ENCODE assay signal across 18 cellular contexts in genomic region chr11:120021391-120021953, GRCh38.
DNase-seq lines count a peak whose midpoint lies in the region; ATAC-seq, FAIRE-seq and TF ChIP-seq lines count a peak whose summit lies in the region.
"Had no signal": no experiment of that assay in that cellular context is flagged by ENCODE, and none has a peak within 500 bp of the region (broad histone marks: within the 10 kb centered on the region; RNA-seq: fewer than 3 reads in every experiment).

No MANE protein-coding gene starts in this region.

- TF ChIP-seq POLR2A in H1 (IDR thresholded peaks at IDR 0.05; ENCODE audit: control extremely low read depth in 1 of 2, low read depth in 2 of 2, low read length in 2 of 2): no peak

- H3K4me3 ChIP-seq in H1 (ENCODE audit: extremely low read depth in 1 of 4, insufficient read depth in 2 of 4, low read depth in 3 of 4, low read length in 4 of 4) (no peak overlapping the region), smooth muscle cell (no peak overlapping the region)
- H3K4me3 ChIP-seq: BLaER1 treated with 17β-estradiol and CSF1 and Interleukin-3, amounts not matched to agents 10 nM and 100 nM; HAP-1 had no signal

- no peak for FAIRE-seq in H1 (lab: Jason Lieb, UNC)
- FAIRE-seq: G401.6, GM12892, GM18507 had no signal

- no peak overlapping the region for H3K4me2 ChIP-seq in H1 (ENCODE audit: insufficient read depth in 1 of 2, low read depth in 2 of 2, low read length in 2 of 2)
- peak overlapping the region; percentile 38 for H3K4me2 ChIP-seq in smooth muscle cell
- H3K4me2 ChIP-seq: BLaER1 treated with 17β-estradiol and CSF1 and Interleukin-3, amounts not matched to agents 10 nM and 100 nM had no signal

- H3K4me1 Mint-ChIP-seq in natural killer cell treated with Interleukin-12 subunit alpha and Interleukin-12 subunit beta and Interleukin-15 and Interleukin-18, amount 100 ng/mL, for 72 hours (ENCODE audit: low read depth in 2 of 2): no peaks in the 10 kb centered on the region
- no peaks in the 10 kb centered on the region for H3K4me1 Mint-ChIP-seq in activated CD8-positive, alpha-beta memory T cell treated with anti-CD3 and anti-CD28 coated beads, Interleukin-2, amount 10 ng/mL, durations not matched to agents 7 days and 5 days
- H3K4me1 Mint-ChIP-seq: B cell had no signal

- no peak overlapping the region for H3K4ac ChIP-seq in H1 (replicated peaks; ENCODE audit: insufficient read length, low read depth, low read length)

- H3K79me2 ChIP-seq in H1 (ENCODE audit: control insufficient read depth in 1 of 2, insufficient read depth in 2 of 2, low read length in 2 of 2): no peaks in the 10 kb centered on the region
- H3K79me2 ChIP-seq in smooth muscle cell (ENCODE audit: low read depth): no peaks in the 10 kb centered on the region

- no peak overlapping the region for H4K8ac ChIP-seq in H1 (ENCODE audit: extremely low read depth, insufficient read depth, low read length)

- POLR2A ChIA-PET in H1 (lab: Charles Lee; ENCODE audit: partially characterized antibody): interaction anchor here (0.6 kb wide), 1 partner anchor 139 kb away, joined by 4 read pairs; no protein-coding TSS in a partner anchor

- no peak overlapping the region for H2AK5ac ChIP-seq in H1 (ENCODE audit: low read depth, low read length)

- H3K56ac ChIP-seq in H1 (replicated peaks; ENCODE audit: insufficient read length, low read depth, low read length): no peak overlapping the region

- peaks cover 19% of the 10 kb centered on the region for H3F3A ChIP-seq in smooth muscle cell (ENCODE audit: low read depth)

- CTCF ChIA-PET in H1 (lab: Charles Lee; ENCODE audit: partially characterized antibody): no interaction called here
- CTCF ChIA-PET in activated CD8-positive, alpha-beta memory T cell treated with anti-CD3 and anti-CD28 coated beads, Interleukin-2, amount 10 ng/mL, durations not matched to agents 7 days and 5 days (lab: Charles Lee): no interaction called here

- H3K27ac ChIP-seq in H1 (ENCODE audit: low read depth, low read length) (no peak overlapping the region), smooth muscle cell (ENCODE audit: low read depth) (no peak overlapping the region)
- H3K27ac ChIP-seq: BLaER1 treated with 17β-estradiol and CSF1 and Interleukin-3, amounts not matched to agents 10 nM and 100 nM had no signal

- H4K5ac ChIP-seq in H1 (ENCODE audit: insufficient read length, low read depth, low read length): no peak overlapping the region

- no peak for TF ChIP-seq RAD21 in H1 (IDR thresholded peaks at IDR 0.05 in 1 of 2, conservative IDR thresholded peaks at IDR 0.05 in 1 of 2; ENCODE audit: low read depth in 2 of 2, low read length in 2 of 2)

- H3K27me3 Mint-ChIP-seq in natural killer cell treated with Interleukin-12 subunit alpha and Interleukin-12 subunit beta and Interleukin-15 and Interleukin-18, amount 100 ng/mL, for 72 hours: peaks cover 26 to 37% of the 10 kb centered on the region in 2 donors
- H3K27me3 Mint-ChIP-seq in activated CD8-positive, alpha-beta memory T cell treated with anti-CD3 and anti-CD28 coated beads, Interleukin-2, amount 10 ng/mL, durations not matched to agents 7 days and 5 days: peaks cover 24% of the 10 kb centered on the region

- H2BK20ac ChIP-seq in H1 (ENCODE audit: low read length): no peak overlapping the region

- no peak overlapping the region for H3K18ac ChIP-seq in H1 (ENCODE audit: extremely low read depth, low read length)

- H4K20me1 ChIP-seq in H1 (replicated peaks in 1 of 2; ENCODE audit: control insufficient read depth in 1 of 2, insufficient read depth in 2 of 2, low read length in 2 of 2): no peaks in the 10 kb centered on the region
- H4K20me1 ChIP-seq in smooth muscle cell (ENCODE audit: low read depth): no peaks in the 10 kb centered on the region
- H4K20me1 ChIP-seq: BLaER1 treated with 17β-estradiol and CSF1 and Interleukin-3, amounts not matched to agents 10 nM and 100 nM had no signal

- H3K9me3 Mint-ChIP-seq in natural killer cell treated with Interleukin-12 subunit alpha and Interleukin-12 subunit beta and Interleukin-15 and Interleukin-18, amount 100 ng/mL, for 72 hours: no peaks in the 10 kb centered on the region
- no peaks in the 10 kb centered on the region for H3K9me3 Mint-ChIP-seq in activated CD8-positive, alpha-beta memory T cell treated with anti-CD3 and anti-CD28 coated beads, Interleukin-2, amount 10 ng/mL, durations not matched to agents 7 days and 5 days (ENCODE audit: low read depth)
- H3K9me3 Mint-ChIP-seq: CD8-positive, alpha-beta T cell had no signal

- no peak for TF ChIP-seq EP300 in H1 (IDR thresholded peaks at IDR 0.05; ENCODE audit: borderline replicate concordance in 1 of 2, low read depth in 2 of 2, low read length in 2 of 2)

- H3K9ac ChIP-seq in H1 (replicated peaks in 1 of 4; ENCODE audit: extremely low read depth in 1 of 4, low read depth in 3 of 4, low read length in 3 of 4) (no peak overlapping the region), smooth muscle cell (ENCODE audit: low read depth) (no peak overlapping the region)
- H3K9ac ChIP-seq: BLaER1 treated with 17β-estradiol and CSF1 and Interleukin-3, amounts not matched to agents 10 nM and 100 nM had no signal

- TF ChIP-seq CTCF in H1 (IDR thresholded peaks at IDR 0.05; ENCODE audit: control extremely low read depth in 1 of 3, insufficient read depth in 1 of 3, low read depth in 1 of 3, low read length in 3 of 3) (no peak), smooth muscle cell (IDR thresholded peaks at IDR 0.05; ENCODE audit: borderline replicate concordance, insufficient read depth, poor library complexity, severe bottlenecking) (no peak)

- no peak overlapping the region for H2BK5ac ChIP-seq in H1 (ENCODE audit: low read depth, low read length)

- H3K4me3 Mint-ChIP-seq in natural killer cell treated with Interleukin-12 subunit alpha and Interleukin-12 subunit beta and Interleukin-15 and Interleukin-18, amount 100 ng/mL, for 72 hours: no peak overlapping the region
- no peak overlapping the region for H3K4me3 Mint-ChIP-seq in activated CD8-positive, alpha-beta memory T cell treated with anti-CD3 and anti-CD28 coated beads, Interleukin-2, amount 10 ng/mL, durations not matched to agents 7 days and 5 days
- H3K4me3 Mint-ChIP-seq: B cell; CD8-positive, alpha-beta T cell had no signal

- DNase-seq in ELF-1 (ENCODE audit: low read depth, low spot score): peak; percentile 49
- DNase-seq in H1 (ENCODE audit: low read depth in 1 of 2, low spot score in 2 of 2): no peak
- no peak for DNase-seq in left lobe of liver (ENCODE audit: low spot score)
- no peak for DNase-seq in smooth muscle cell (lab: John Stamatoyannopoulos, UW; ENCODE audit: unreplicated experiment)
- no peak for DNase-seq in natural killer cell treated with Interleukin-12 subunit alpha and Interleukin-12 subunit beta and Interleukin-15 and Interleukin-18, amount 100 ng/mL, for 72 hours (ENCODE audit: low spot score)
- no peak for DNase-seq in activated CD8-positive, alpha-beta memory T cell treated with anti-CD3 and anti-CD28 coated beads, Interleukin-2, amount 10 ng/mL, durations not matched to agents 7 days and 5 days
- DNase-seq: Calu3; CD8-positive, alpha-beta T cell; DMS53; DND-41; EL; GOT3 had no signal

- no peaks in the 10 kb centered on the region for H3K79me1 ChIP-seq in H1 (ENCODE audit: low read depth, low read length)

- no peaks in the 10 kb centered on the region for H3K36me3 ChIP-seq in H1 (ENCODE audit: control insufficient read depth in 2 of 4, insufficient read depth in 4 of 4, low read length in 3 of 4)
- H3K36me3 ChIP-seq in smooth muscle cell (ENCODE audit: low read depth): no peaks in the 10 kb centered on the region
- H3K36me3 ChIP-seq: BLaER1 treated with 17β-estradiol and CSF1 and Interleukin-3, amounts not matched to agents 10 nM and 100 nM; HAP-1 had no signal

- no peak overlapping the region for H2BK120ac ChIP-seq in H1 (replicated peaks; ENCODE audit: low read depth, low read length)

- H3K14ac ChIP-seq in H1 (ENCODE audit: insufficient read length): no peak overlapping the region

- H3K4me1 ChIP-seq in H1 (replicated peaks in 1 of 4; ENCODE audit: control insufficient read depth in 3 of 4, insufficient read depth in 4 of 4, low read length in 3 of 4) (peaks cover 12 to 31% (median 17%) of the 10 kb centered on the region in 4 experiments), smooth muscle cell (ENCODE audit: low read depth) (peaks cover 20% of the 10 kb centered on the region)
- H3K4me1 ChIP-seq: HAP-1 had no signal

- ATAC-seq in left lobe of liver: peak; percentile 59
- no peak for ATAC-seq in natural killer cell treated with Interleukin-12 subunit alpha and Interleukin-12 subunit beta and Interleukin-15 and Interleukin-18, amount 100 ng/mL, for 72 hours
- ATAC-seq in activated CD8-positive, alpha-beta memory T cell treated with anti-CD3 and anti-CD28 coated beads, Interleukin-2, amount 10 ng/mL, durations not matched to agents 7 days and 5 days: no peak
- ATAC-seq: CD8-positive, alpha-beta T cell had no signal

- H2AFZ ChIP-seq in H1 (ENCODE audit: low read length) (no peak overlapping the region), smooth muscle cell (ENCODE audit: low read depth) (no peak overlapping the region)

- H3K36me3 Mint-ChIP-seq in natural killer cell treated with Interleukin-12 subunit alpha and Interleukin-12 subunit beta and Interleukin-15 and Interleukin-18, amount 100 ng/mL, for 72 hours: no peaks in the 10 kb centered on the region
- no peaks in the 10 kb centered on the region for H3K36me3 Mint-ChIP-seq in activated CD8-positive, alpha-beta memory T cell treated with anti-CD3 and anti-CD28 coated beads, Interleukin-2, amount 10 ng/mL, durations not matched to agents 7 days and 5 days
- H3K36me3 Mint-ChIP-seq: CD8-positive, alpha-beta T cell had no signal

- 0 out of 2 replicates have a peak overlapping the region, but pooled peaks have one; percentile 18 for H2BK15ac ChIP-seq in H1 (ENCODE audit: low read length)

- WGBS in H1 (ENCODE audit: extremely low coverage in 1 of 2, insufficient coverage in 1 of 2, insufficient read length in 1 of 2, insufficient replicate concordance in 2 of 2, low coverage in 1 of 2, low lambda C conversion rate in 2 of 2, missing lambda C conversion rate in 1 of 2), 2 experiments: 91% methylated on average over 7 of the region's 7 CpGs; no CpG with 5 or more reads in 1 of the 2 experiments
- WGBS in smooth muscle cell (ENCODE audit: low lambda C conversion rate): 59% methylated on average over 7 of the region's 7 CpGs

- H3K27me3 ChIP-seq in H1 (replicated peaks in 1 of 4; ENCODE audit: control insufficient read depth in 3 of 4, extremely low read depth in 1 of 4, insufficient read depth in 3 of 4, low read length in 3 of 4) (0 out of 7 replicates have a peak, but pooled peaks cover 0 to 2% (median 0%) of the 10 kb centered on the region in 4 experiments), smooth muscle cell (ENCODE audit: low read depth) (no peaks in the 10 kb centered on the region)

- H3K23me2 ChIP-seq in H1 (ENCODE audit: low read depth, low read length): no peaks in the 10 kb centered on the region

- H4K91ac ChIP-seq in H1 (replicated peaks; ENCODE audit: insufficient read length, low read length): no peak overlapping the region

- no peak overlapping the region for H3K23ac ChIP-seq in H1 (ENCODE audit: insufficient read length)

- H2BK12ac ChIP-seq in H1 (ENCODE audit: low read depth, low read length): no peak overlapping the region

- no peaks in the 10 kb centered on the region for H3K9me3 ChIP-seq in H1 (ENCODE audit: insufficient read depth in 2 of 2, low read depth in 1 of 2, low read length in 1 of 2)
- no peaks in the 10 kb centered on the region for H3K9me3 ChIP-seq in smooth muscle cell (replicated peaks; ENCODE audit: low read depth)
- H3K9me3 ChIP-seq: HAP-1 had no signal

- no peak overlapping the region for H3K27ac Mint-ChIP-seq in natural killer cell treated with Interleukin-12 subunit alpha and Interleukin-12 subunit beta and Interleukin-15 and Interleukin-18, amount 100 ng/mL, for 72 hours
- no peak overlapping the region for H3K27ac Mint-ChIP-seq in activated CD8-positive, alpha-beta memory T cell treated with anti-CD3 and anti-CD28 coated beads, Interleukin-2, amount 10 ng/mL, durations not matched to agents 7 days and 5 days
- H3K27ac Mint-ChIP-seq: B cell; CD8-positive, alpha-beta T cell had no signal
